22 cellular contexts compared by ENCODE assay signal in the genomic region with DNA sequence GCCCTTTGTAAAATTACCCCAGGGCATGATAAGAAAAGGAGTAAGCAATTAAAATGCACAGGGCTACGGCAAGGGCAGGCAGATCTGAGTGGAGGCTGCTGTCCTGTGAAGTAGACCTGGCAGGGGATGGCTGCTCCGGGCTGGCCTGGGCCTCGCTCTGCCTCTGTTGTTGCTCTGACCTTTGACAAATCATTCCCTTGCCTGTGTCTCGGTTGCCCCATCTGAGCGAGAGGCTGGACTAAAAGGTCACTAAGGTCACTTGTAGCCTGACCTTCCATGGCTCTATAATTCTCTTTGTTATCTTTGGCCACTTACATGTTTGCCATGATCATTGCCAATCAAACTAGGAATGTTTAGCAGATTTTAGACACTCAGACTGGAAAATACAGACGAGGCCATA.
DNase-seq lines count a peak whose midpoint lies in the region; ATAC-seq, FAIRE-seq and TF ChIP-seq lines count a peak whose summit lies in the region.
"Had no signal": no experiment of that assay in that cellular context is flagged by ENCODE, and none has a peak within 500 bp of the region (broad histone marks: within the 10 kb centered on the region; RNA-seq: fewer than 3 reads in every experiment).

No MANE protein-coding gene starts in this region.

- POLR2A ChIA-PET in WTC11 (lab: Charles Lee): no interaction called here

- H3K9me3 Mint-ChIP-seq in WTC11: no peaks in the 10 kb centered on the region
- H3K9me3 Mint-ChIP-seq in glutamatergic neuron (ENCODE audit: unreplicated experiment): no peaks in the 10 kb centered on the region
- no peaks in the 10 kb centered on the region for H3K9me3 Mint-ChIP-seq in neural crest cell
- H3K9me3 Mint-ChIP-seq: activated naive CD4-positive, alpha-beta T cell treated with anti-CD3 and anti-CD28 coated beads for 36 hours; memory B cell had no signal

- H3K4me3 Mint-ChIP-seq in WTC11: no peak overlapping the region
- H3K4me3 Mint-ChIP-seq in glutamatergic neuron (ENCODE audit: unreplicated experiment): no peak overlapping the region
- H3K4me3 Mint-ChIP-seq in neural crest cell: peak overlapping the region; percentile 74
- H3K4me3 Mint-ChIP-seq: activated CD8-positive, alpha-beta T cell treated with anti-CD3 and anti-CD28 coated beads, Interleukin-2, amount 10 ng/mL, durations not matched to agents 7 days and 5 days; activated naive CD4-positive, alpha-beta T cell treated with anti-CD3 and anti-CD28 coated beads for 36 hours; memory B cell had no signal

- H3K27ac Mint-ChIP-seq in WTC11 (0 out of 2 replicates have a peak overlapping the region, but pooled peaks have one; percentile 11), glutamatergic neuron (ENCODE audit: unreplicated experiment) (peak overlapping the region; percentile 31), neural crest cell (ENCODE audit: unreplicated experiment) (peak overlapping the region; percentile 69)
- H3K27ac Mint-ChIP-seq: activated CD8-positive, alpha-beta T cell treated with anti-CD3 and anti-CD28 coated beads, Interleukin-2, amount 10 ng/mL, durations not matched to agents 7 days and 5 days; activated naive CD4-positive, alpha-beta T cell treated with anti-CD3 and anti-CD28 coated beads for 36 hours; memory B cell had no signal

- peak; percentile 32 for FAIRE-seq in urothelium cell line (lab: Jason Lieb, UNC)
- FAIRE-seq: GM12891 had no signal

- peaks cover 22% of the 10 kb centered on the region for H3K4me1 Mint-ChIP-seq in WTC11
- H3K4me1 Mint-ChIP-seq in glutamatergic neuron (ENCODE audit: low read depth, unreplicated experiment): peaks cover 43% of the 10 kb centered on the region
- H3K4me1 Mint-ChIP-seq in neural crest cell: peaks cover 62% of the 10 kb centered on the region

- ATAC-seq in WTC11 (no peak), HG03039 (IDR thresholded peaks at IDR 0.05; ENCODE audit: unreplicated experiment) (no peak)
- ATAC-seq: activated CD8-positive, alpha-beta T cell treated with anti-CD3 and anti-CD28 coated beads, Interleukin-2, amount 10 ng/mL, durations not matched to agents 7 days and 5 days; gastrocnemius medialis; left cardiac atrium had no signal

- DNase-seq in WTC11 (ENCODE audit: low spot score) (no peak), glutamatergic neuron (peak; percentile 16), neural crest cell (ENCODE audit: low read depth, low spot score) (peak; percentile 18), urothelium cell line (ENCODE audit: low spot score) (no peak), NCI-H510A treated with DMSO at 0.1 percent for 48 hours (lab: John Stamatoyannopoulos, UW) (no peak), NCI-H1105 (lab: John Stamatoyannopoulos, UW) (no peak)
- DNase-seq: activated CD4-positive, alpha-beta T cell treated with anti-CD3 and anti-CD28 coated beads for 4 hours; activated CD8-positive, alpha-beta T cell treated with anti-CD3 and anti-CD28 coated beads, Interleukin-2, amount 10 ng/mL, durations not matched to agents 7 days and 5 days; activated naive CD4-positive, alpha-beta T cell treated with anti-CD3 and anti-CD28 coated beads for 36 hours; DMS153; gastrocnemius medialis; hypothalamus; Karpas-422; left cardiac atrium; MV-4-11; NCI-H2107; NCI-H446; stimulated activated naive CD4-positive, alpha-beta T cell treated with Interleukin-2 at 50 U/mL for 16 hours; SW 1271 had no signal

- H3K27me3 Mint-ChIP-seq in WTC11 (ENCODE audit: low read depth) (no peaks in the 10 kb centered on the region; the same call in 1 of the 2 replicates), glutamatergic neuron (ENCODE audit: unreplicated experiment) (peaks cover 1% of the 10 kb centered on the region), neural crest cell (ENCODE audit: low read depth) (no peaks in the 10 kb centered on the region)

- H3K36me3 Mint-ChIP-seq in WTC11 (no peaks in the 10 kb centered on the region), glutamatergic neuron (ENCODE audit: unreplicated experiment) (no peaks in the 10 kb centered on the region), neural crest cell (ENCODE audit: low read depth) (no peaks in the 10 kb centered on the region)

- CTCF ChIA-PET in WTC11 (lab: Charles Lee): no interaction called here

- TF ChIP-seq CTCF in WTC11 (IDR thresholded peaks at IDR 0.05): no peak
- TF ChIP-seq CTCF in glutamatergic neuron (IDR thresholded peaks at IDR 0.05; ENCODE audit: partially characterized antibody, unreplicated experiment): no peak
- no peak for TF ChIP-seq CTCF in neural crest cell (conservative IDR thresholded peaks at IDR 0.05)

TF ChIP-seq in WTC11, 78 proteins besides CTCF, POLR2A, EP300 and RAD21:
- TF ChIP-seq ZNF396 (CRISPR knock-in tag; IDR thresholded peaks at IDR 0.05; ENCODE audit: borderline replicate concordance) (no peak), PRRX2 (CRISPR knock-in tag; IDR thresholded peaks at IDR 0.05) (no peak), ZNF671 (CRISPR knock-in tag; IDR thresholded peaks at IDR 0.05) (no peak), ESRRA (CRISPR knock-in tag; IDR thresholded peaks at IDR 0.05; ENCODE audit: borderline replicate concordance) (no peak)

Comparison
In these comparisons a context has a peak if more than half of its experiments do, and no peak if none do; other contexts are left out.
1. DNase-seq: peak in glutamatergic neuron (single experiment) and neural crest cell (single experiment); none in WTC11 (single experiment), urothelium cell line (single experiment), NCI-H510A treated with DMSO at 0.1 percent for 48 hours (single experiment) and NCI-H1105 (single experiment).
2. H3K27ac Mint-ChIP-seq: peak in every context shown above with its lines; median percentile 69 in neural crest cell; 31 in glutamatergic neuron; 11 in WTC11.